Comparison of ENCODE assay signal across 12 cellular contexts in the genomic region with DNA sequence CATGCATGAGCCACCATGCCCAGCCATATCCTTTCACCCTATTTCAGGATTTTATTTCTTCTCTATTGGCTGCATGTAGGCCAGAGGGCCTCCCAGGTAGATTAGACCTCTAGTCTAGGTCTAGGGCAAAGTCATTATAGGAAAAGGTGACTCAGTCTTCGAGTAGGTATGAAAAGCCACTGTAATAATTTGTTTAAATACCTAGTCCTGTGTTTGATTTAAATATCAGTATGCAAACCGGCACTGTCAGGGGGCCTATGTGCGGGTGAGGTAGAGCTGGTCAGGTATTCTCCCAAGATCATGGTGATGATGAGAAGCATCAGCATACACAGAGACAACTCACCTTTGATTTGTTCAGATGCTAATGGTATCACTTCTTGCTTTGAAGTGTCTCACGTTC.
DNase-seq lines count a peak whose midpoint lies in the region; ATAC-seq, FAIRE-seq and TF ChIP-seq lines count a peak whose summit lies in the region.
"Had no signal": no experiment of that assay in that cellular context is flagged by ENCODE, and none has a peak within 500 bp of the region (broad histone marks: within the 10 kb centered on the region; RNA-seq: fewer than 3 reads in every experiment).

No MANE protein-coding gene starts in this region.

- H4K20me1 ChIP-seq in hepatocyte (ENCODE audit: insufficient read depth, poor library complexity, severe bottlenecking) (no peaks in the 10 kb centered on the region), HepG2 (ENCODE audit: insufficient read depth, low read length) (no peaks in the 10 kb centered on the region)

- H2AFZ ChIP-seq in hepatocyte: no peak overlapping the region
- no peak overlapping the region for H2AFZ ChIP-seq in trophoblast cell (ENCODE audit: insufficient read depth, low read length, poor library complexity)
- H2AFZ ChIP-seq in HepG2 (ENCODE audit: low read length): no peak overlapping the region

- no peak overlapping the region for H3K4me3 ChIP-seq in hepatocyte
- no peak overlapping the region for H3K4me3 ChIP-seq in trophoblast cell (ENCODE audit: low read depth, low read length)
- H3K4me3 ChIP-seq in HepG2 (replicated peaks in 1 of 3; ENCODE audit: insufficient read depth in 1 of 3, low read depth in 2 of 3, low read length in 3 of 3): no peak overlapping the region
- H3K4me3 ChIP-seq: A549, HAP-1 had no signal

- H3K4me1 ChIP-seq in hepatocyte (ENCODE audit: insufficient read depth) (peaks cover 45% of the 10 kb centered on the region), trophoblast cell (ENCODE audit: control insufficient read depth in 1 of 2, insufficient read depth in 2 of 2, low read length in 2 of 2) (peaks cover 10 to 21% of the 10 kb centered on the region in 2 experiments), HepG2 (ENCODE audit: insufficient read depth, low read length) (peaks cover 48% of the 10 kb centered on the region)
- H3K4me1 ChIP-seq: A549, HAP-1 had no signal

- H2BK12ac ChIP-seq in trophoblast cell (ENCODE audit: low read length): peak overlapping the region; percentile 13

- H3K4me2 ChIP-seq in hepatocyte: no peak overlapping the region
- no peak overlapping the region for H3K4me2 ChIP-seq in trophoblast cell (ENCODE audit: low read length)
- H3K4me2 ChIP-seq in HepG2 (ENCODE audit: low read depth, low read length): no peak overlapping the region
- H3K4me2 ChIP-seq: A549 had no signal

- H2AK5ac ChIP-seq in trophoblast cell (ENCODE audit: low read length): no peak overlapping the region

- H4K91ac ChIP-seq in trophoblast cell (ENCODE audit: low read depth, low read length): no peak overlapping the region

- no peak overlapping the region for H3K14ac ChIP-seq in trophoblast cell (ENCODE audit: low read length)

- H3K27me3 ChIP-seq in hepatocyte (no peaks in the 10 kb centered on the region), trophoblast cell (ENCODE audit: insufficient read depth, low read length) (no peaks in the 10 kb centered on the region), HepG2 (ENCODE audit: control insufficient read depth in 1 of 2, insufficient read depth in 2 of 2, low read length in 2 of 2) (no peaks in the 10 kb centered on the region)

- in situ Hi-C loops in HepG2 (cut with HindIII; ENCODE audit: extremely low pct_ligation_motif_present, low pct_unique_long_range_greater_than_20kb): no loop called here

- peak overlapping the region; percentile 24 for H2BK120ac ChIP-seq in trophoblast cell (ENCODE audit: insufficient read depth, low read length, poor library complexity)

- H3K4ac ChIP-seq in trophoblast cell (ENCODE audit: low read depth, low read length): no peak overlapping the region

- peaks cover 12% of the 10 kb centered on the region for H3K79me2 ChIP-seq in hepatocyte
- H3K79me2 ChIP-seq in trophoblast cell (ENCODE audit: control insufficient read depth, insufficient read depth, low read length, poor library complexity): peaks cover 2% of the 10 kb centered on the region
- no peaks in the 10 kb centered on the region for H3K79me2 ChIP-seq in HepG2 (ENCODE audit: insufficient read depth, low read length)

- no TSS peak for BruUV-seq in HepG2 (replicated peaks; lab: Mats Ljungman, UMichigan)

- FAIRE-seq in HepG2 (lab: Jason Lieb, UNC): no peak
- FAIRE-seq: A549, H1 had no signal

- no peak for ATAC-seq in HepG2
- no peak for ATAC-seq in GM18868 (IDR thresholded peaks at IDR 0.05; ENCODE audit: unreplicated experiment)
- ATAC-seq: A549 had no signal

- H3K27ac ChIP-seq in hepatocyte (peak overlapping the region; percentile 84), trophoblast cell (ENCODE audit: low read depth, low read length) (no peak overlapping the region), HepG2 (ENCODE audit: extremely low read length, insufficient read depth, low read length) (no peak overlapping the region)
- H3K27ac ChIP-seq: A549 had no signal

- no peak overlapping the region for H4K8ac ChIP-seq in trophoblast cell (ENCODE audit: low read depth, low read length)

- H3K9me2 ChIP-seq in hepatocyte (replicated peaks; ENCODE audit: insufficient read depth): no peaks in the 10 kb centered on the region

- no peak overlapping the region for H4K12ac ChIP-seq in trophoblast cell (ENCODE audit: low read depth, low read length)

- 59% methylated on average over 4 of the region's 4 CpGs for WGBS in hepatocyte (ENCODE audit: low lambda C conversion rate, missing lambda C conversion rate)
- WGBS in trophoblast cell (ENCODE audit: extremely low coverage, insufficient coverage, insufficient read length): no CpG with 5 or more reads among the region's 4 CpGs
- 83% methylated on average over 4 of the region's 4 CpGs for whole genome bisulfite sequencing in HepG2 (ENCODE audit: low lambda C conversion rate)

- H3K9ac ChIP-seq in trophoblast cell (ENCODE audit: low read length) (no peak overlapping the region), HepG2 (ENCODE audit: insufficient read depth, low read depth, low read length) (no peak overlapping the region)

- H3K23ac ChIP-seq in trophoblast cell (ENCODE audit: low read length): no peak overlapping the region

- DNase-seq in NCI-H526 (lab: John Stamatoyannopoulos, UW) (peak; percentile 85 to 89), hepatocyte (ENCODE audit: low spot score) (peak; percentile 38), trophoblast cell (no peak), HepG2 (ENCODE audit: low spot score) (no peak), SK-N-DZ (ENCODE audit: low spot score) (no peak)
- DNase-seq: CD8-positive, alpha-beta memory T cell; DMS53; GF-D8 had no signal

- H3K18ac ChIP-seq in trophoblast cell (ENCODE audit: low read length): no peak overlapping the region

- TF ChIP-seq POLR2A in HepG2 (IDR thresholded peaks at IDR 0.05; ENCODE audit: insufficient read depth in 1 of 2, low read depth in 2 of 2, low read length in 2 of 2): no peak

- H3K9me3 ChIP-seq in hepatocyte (ENCODE audit: low read depth) (no peaks in the 10 kb centered on the region), trophoblast cell (ENCODE audit: insufficient read depth, low read depth, low read length) (no peaks in the 10 kb centered on the region), HepG2 (ENCODE audit: low read length) (no peaks in the 10 kb centered on the region)
- H3K9me3 ChIP-seq: A549, HAP-1 had no signal

- no peak for TF ChIP-seq EP300 in HepG2 (IDR thresholded peaks at IDR 0.05; ENCODE audit: low read depth in 2 of 2, low read length in 2 of 2)
- TF ChIP-seq EP300 in HepG2 (CRISPR knock-in tag; IDR thresholded peaks at IDR 0.05; ENCODE audit: borderline replicate concordance): no peak

- TF ChIP-seq RAD21 in HepG2 (CRISPR knock-in tag; IDR thresholded peaks at IDR 0.05): no peak

- H3K36me3 ChIP-seq in hepatocyte (replicated peaks; ENCODE audit: insufficient read depth, low read depth): no peaks in the 10 kb centered on the region
- peaks cover 0 to 2% of the 10 kb centered on the region in 2 experiments for H3K36me3 ChIP-seq in trophoblast cell (ENCODE audit: control insufficient read depth in 1 of 2, insufficient read depth in 2 of 2, low read length in 2 of 2)
- peaks cover 1 to 13% of the 10 kb centered on the region in 2 experiments; a peak in 3 of 5 replicates for H3K36me3 ChIP-seq in HepG2 (replicated peaks in 1 of 2; ENCODE audit: control insufficient read depth in 1 of 2, insufficient read depth in 2 of 2, low read length in 2 of 2)
- H3K36me3 ChIP-seq: HAP-1 had no signal

- CTCF ChIA-PET in HepG2 (lab: Yijun Ruan, JAX; ENCODE audit: low intra/inter-chr PET ratio, low total read pairs): no interaction called here

- intact Hi-C loops in HepG2 (cut with micrococcal nuclease; ENCODE audit: unreplicated experiment): no loop called here

- peaks cover 19% of the 10 kb centered on the region for H3K79me1 ChIP-seq in trophoblast cell (ENCODE audit: low read length)

- H2BK5ac ChIP-seq in trophoblast cell (ENCODE audit: low read depth, low read length, poor library complexity): no peak overlapping the region

- no peak for TF ChIP-seq CTCF in hepatocyte (IDR thresholded peaks at IDR 0.05; ENCODE audit: poor library complexity)
- no peak for TF ChIP-seq CTCF in HepG2 (CRISPR knock-in tag; IDR thresholded peaks at IDR 0.05)

- POLR2A ChIA-PET in HepG2 (lab: Yijun Ruan, JAX): interaction anchor here (1.2 kb wide), 1 partner anchor 44 kb away, joined by 3 read pairs; no protein-coding TSS in a partner anchor

TF ChIP-seq in HepG2, 621 proteins besides CTCF, POLR2A, EP300 and RAD21:
- no peak for TF ChIP-seq ZNF33B (CRISPR knock-in tag; IDR thresholded peaks at IDR 0.05)
- TF ChIP-seq SNRNP70 (IDR thresholded peaks at IDR 0.05; ENCODE audit: low read depth, low read length): no peak
- no peak for TF ChIP-seq SRY (CRISPR knock-in tag; IDR thresholded peaks at IDR 0.05)
- TF ChIP-seq GLI4 (CRISPR knock-in tag; IDR thresholded peaks at IDR 0.05; ENCODE audit: borderline replicate concordance): no peak
- no peak for TF ChIP-seq HOXA3 (CRISPR knock-in tag; IDR thresholded peaks at IDR 0.05)
- no peak for TF ChIP-seq SMAD9 (CRISPR knock-in tag; IDR thresholded peaks at IDR 0.05)
- TF ChIP-seq, protein P1, sequence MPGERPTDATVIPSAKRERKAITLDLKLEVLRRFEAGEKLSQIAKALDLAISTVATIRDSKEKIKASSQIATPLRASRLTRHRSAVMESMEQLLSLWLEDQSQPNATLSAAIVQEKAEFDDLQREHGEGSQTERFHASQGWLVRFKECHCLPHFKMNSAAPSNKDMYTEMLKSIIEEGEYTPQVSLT (CRISPR knock-in tag; IDR thresholded peaks at IDR 0.05; ENCODE audit: borderline replicate concordance, low read depth): no peak
- no peak for TF ChIP-seq FOXK2 (IDR thresholded peaks at IDR 0.05)
- no peak for TF ChIP-seq ZNF775 (CRISPR knock-in tag; IDR thresholded peaks at IDR 0.05; ENCODE audit: borderline replicate concordance)
- TF ChIP-seq JARID2 (CRISPR knock-in tag; IDR thresholded peaks at IDR 0.05; ENCODE audit: insufficient replicate concordance): no peak

Comparison
In these comparisons a context has a peak if more than half of its experiments do, and no peak if none do; other contexts are left out.
1. DNase-seq: peak in NCI-H526 (2 of 2) and hepatocyte (single experiment); none in trophoblast cell (0 of 2), HepG2 (single experiment) and SK-N-DZ (single experiment).